Comparison of ENCODE assay signal across 11 cellular contexts in genomic region chr9:137610944-137611343, GRCh38. TPM values are rescaled to one million over a fixed set of nuclear protein-coding genes. Genes with fewer than 3 reads are reported as not detected.
DNase-seq lines count a peak whose midpoint lies in the region; ATAC-seq and TF ChIP-seq lines count a peak whose summit lies in the region.
"Had no signal": no experiment of that assay in that cellular context is flagged by ENCODE, and none has a peak within 500 bp of the region (broad histone marks: within the 10 kb centered on the region; RNA-seq: fewer than 3 reads in every experiment).

No MANE protein-coding gene starts in this region.

- peak overlapping the region; percentile 44; the same call in 1 of the 2 replicates for H3K4me3 ChIP-seq in PC-9
- H3K4me3 ChIP-seq in smooth muscle cell: no peak overlapping the region

- no peak overlapping the region for H3K14ac ChIP-seq in H9 (ENCODE audit: insufficient read depth, low read length)

- no TSS peak for BruUV-seq in PC-9 (replicated peaks; lab: Mats Ljungman, UMichigan)

- no peak overlapping the region for H2BK5ac ChIP-seq in H9 (ENCODE audit: insufficient read length, low read length)

- ATAC-seq in GM18907 (IDR thresholded peaks at IDR 0.05; ENCODE audit: unreplicated experiment) (no peak), HG02588 (IDR thresholded peaks at IDR 0.05; ENCODE audit: unreplicated experiment) (no peak)

- H2BK120ac ChIP-seq in H9 (ENCODE audit: low read depth, low read length, poor library complexity, severe bottlenecking): no peak overlapping the region

- peaks cover 23 to 26% of the 10 kb centered on the region in 2 experiments for H3K4me1 Mint-ChIP-seq in H9

- no peaks in the 10 kb centered on the region for H3K27me3 ChIP-seq in H9 (ENCODE audit: insufficient read depth, low read length)
- no peaks in the 10 kb centered on the region for H3K27me3 ChIP-seq in PC-9 (ENCODE audit: insufficient read depth, low read depth)
- H3K27me3 ChIP-seq in smooth muscle cell (ENCODE audit: low read depth): no peaks in the 10 kb centered on the region

- H3K23me2 ChIP-seq in H9 (ENCODE audit: insufficient read length, low read depth, low read length, poor library complexity, severe bottlenecking): peaks cover 7% of the 10 kb centered on the region

- 0 out of 2 replicates have a peak, but pooled peaks cover 2% of the 10 kb centered on the region for H3K79me2 ChIP-seq in H9 (ENCODE audit: insufficient read depth, low read length)
- H3K79me2 ChIP-seq in PC-9 (ENCODE audit: low read depth): peaks cover 69% of the 10 kb centered on the region
- H3K79me2 ChIP-seq in smooth muscle cell (ENCODE audit: low read depth): peaks cover 14% of the 10 kb centered on the region

- no peak overlapping the region for H2AK5ac ChIP-seq in H9 (ENCODE audit: insufficient read length, low read length)

- H3K9me3 ChIP-seq in H9 (ENCODE audit: control insufficient read depth, low read depth, low read length) (no peaks in the 10 kb centered on the region), PC-9 (ENCODE audit: insufficient read depth, low read depth) (no peaks in the 10 kb centered on the region), smooth muscle cell (replicated peaks; ENCODE audit: low read depth) (no peaks in the 10 kb centered on the region)

- H3K27me3 Mint-ChIP-seq in H9 (ENCODE audit: low read depth): peaks cover 2% of the 10 kb centered on the region; the same call in 1 of the 2 replicates

- H3K23ac ChIP-seq in H9 (ENCODE audit: insufficient read length, low read depth, low read length): no peak overlapping the region

- no peak overlapping the region for H3K27ac ChIP-seq in H9 (ENCODE audit: insufficient read length, low read depth, low read length)
- peak overlapping the region; percentile 97 for H3K27ac ChIP-seq in PC-9
- H3K27ac ChIP-seq in epithelial cell of prostate: peak overlapping the region; percentile 99
- H3K27ac ChIP-seq in smooth muscle cell (ENCODE audit: low read depth): peak overlapping the region; percentile 96

- H3F3A ChIP-seq in PC-9 (ENCODE audit: insufficient read depth, low read depth): peaks cover 43% of the 10 kb centered on the region
- no peaks in the 10 kb centered on the region for H3F3A ChIP-seq in smooth muscle cell (ENCODE audit: low read depth)

- TF ChIP-seq CTCF in H9 (conservative IDR thresholded peaks at IDR 0.05): no peak
- no peak for TF ChIP-seq CTCF in PC-9 (conservative IDR thresholded peaks at IDR 0.05)
- no peak for TF ChIP-seq CTCF in smooth muscle cell (IDR thresholded peaks at IDR 0.05; ENCODE audit: borderline replicate concordance, insufficient read depth, poor library complexity, severe bottlenecking)

- peaks cover 0 to 7% (median 4%) of the 10 kb centered on the region in 3 experiments; a peak in 6 of 7 replicates for H3K36me3 Mint-ChIP-seq in H9 (ENCODE audit: insufficient read depth in 1 of 3, low read depth in 3 of 3)

- no peaks in the 10 kb centered on the region for H3K9me3 Mint-ChIP-seq in H9

- no peaks in the 10 kb centered on the region for H3K9me2 ChIP-seq in PC-9 (ENCODE audit: insufficient read depth)

- no peak overlapping the region for H3K56ac ChIP-seq in H9 (ENCODE audit: insufficient read length, low read depth, low read length)

- no peak overlapping the region for H3K18ac ChIP-seq in H9 (ENCODE audit: insufficient read length, low read depth, low read length)

- H2AFZ ChIP-seq in H9 (ENCODE audit: low read length): no peak overlapping the region
- no peak overlapping the region for H2AFZ ChIP-seq in PC-9
- no peak overlapping the region for H2AFZ ChIP-seq in smooth muscle cell (ENCODE audit: low read depth)

- WGBS in H9 (ENCODE audit: extremely low coverage, insufficient read length, low lambda C conversion rate): no CpG with 5 or more reads among the region's 6 CpGs
- 86% methylated on average over 6 of the region's 6 CpGs for WGBS in smooth muscle cell (ENCODE audit: low lambda C conversion rate)

- H2BK15ac ChIP-seq in H9 (ENCODE audit: low read depth, low read length): no peak overlapping the region

- no peaks in the 10 kb centered on the region for H4K20me1 ChIP-seq in H9 (ENCODE audit: control insufficient read depth, insufficient read depth, insufficient read length)
- peaks cover 7% of the 10 kb centered on the region; the same call in 1 of the 2 replicates for H4K20me1 ChIP-seq in PC-9 (ENCODE audit: insufficient read depth)
- H4K20me1 ChIP-seq in smooth muscle cell (ENCODE audit: low read depth): peaks cover 14% of the 10 kb centered on the region

- no peak overlapping the region for H2BK20ac ChIP-seq in H9 (ENCODE audit: low read depth, low read length, poor library complexity, severe bottlenecking)

- H3K4me2 ChIP-seq in H9 (ENCODE audit: insufficient read depth, insufficient read length, low read length) (no peak overlapping the region), PC-9 (peak overlapping the region; percentile 78), smooth muscle cell (no peak overlapping the region)

- no peaks in the 10 kb centered on the region; the same call in 1 of the 2 replicates for H3K4me1 ChIP-seq in H9 (ENCODE audit: insufficient read depth, low read length)
- H3K4me1 ChIP-seq in PC-9 (replicated peaks; ENCODE audit: insufficient read depth): peaks cover 73% of the 10 kb centered on the region
- H3K4me1 ChIP-seq in smooth muscle cell (ENCODE audit: low read depth): peaks cover 10% of the 10 kb centered on the region

- no peak overlapping the region for H4K5ac ChIP-seq in H9 (ENCODE audit: insufficient read length, low read depth, low read length)

- H4K91ac ChIP-seq in H9 (ENCODE audit: insufficient read length, low read depth, low read length): no peak overlapping the region

- H2BK12ac ChIP-seq in H9 (ENCODE audit: insufficient read length, low read depth, low read length): no peak overlapping the region

- POLR2A ChIA-PET in PC-9 (lab: Charles Lee; ENCODE audit: unreplicated experiment): no interaction called here

- no peak overlapping the region; a peak in 1 of 5 replicates for H3K4me3 Mint-ChIP-seq in H9

- H3T11ph ChIP-seq in H9 (ENCODE audit: low read length): no peak overlapping the region

- H3K9ac ChIP-seq in H9 (ENCODE audit: extremely low read depth, insufficient read length, low read length): no peak overlapping the region
- H3K9ac ChIP-seq in smooth muscle cell (ENCODE audit: low read depth): no peak overlapping the region

- intact Hi-C loops in PC-9 (cut with micrococcal nuclease; ENCODE audit: unreplicated experiment): loop anchor here (5.0 to 10.0 kb wide), 3 partner anchors 59 to 369 kb away; partner anchors contain the start of genes MRPL41, PNPLA7 and TUBB4B

- H3K79me1 ChIP-seq in H9 (ENCODE audit: insufficient read depth, low read depth, low read length, poor library complexity, severe bottlenecking): no peaks in the 10 kb centered on the region

- H3K36me3 ChIP-seq in PC-9 (ENCODE audit: low read depth): 0 out of 2 replicates have a peak, but pooled peaks cover 2% of the 10 kb centered on the region
- H3K36me3 ChIP-seq in smooth muscle cell (ENCODE audit: low read depth): no peaks in the 10 kb centered on the region

- H4K8ac ChIP-seq in H9 (replicated peaks; ENCODE audit: insufficient read length, low read depth, low read length): no peak overlapping the region

- CTCF ChIA-PET in PC-9 (lab: Charles Lee): no interaction called here

- no peak overlapping the region for H3K4ac ChIP-seq in H9 (ENCODE audit: low read depth, low read length)

- DNase-seq in H9: no peak
- peak; percentile 47 to 55 for DNase-seq in PC-9
- DNase-seq in epithelial cell of prostate (ENCODE audit: low read depth, low spot score): no peak
- no peak for DNase-seq in smooth muscle cell (lab: John Stamatoyannopoulos, UW; ENCODE audit: unreplicated experiment)
- no peak for DNase-seq in cortex of kidney (lab: John Stamatoyannopoulos, UW)
- DNase-seq: activated CD4-positive, alpha-beta T cell treated with anti-CD3 and anti-CD28 coated beads for 4 hours; activated gamma-delta T cell; midbrain; stimulated activated CD4-positive, alpha-beta T cell treated with anti-CD3 and anti-CD28 coated beads, Interleukin-4, amount 100 ng/mL, for 24 hours had no signal

- H3K27ac Mint-ChIP-seq in H9: peak overlapping the region; percentile 83 to 96 (median 91); a peak in 4 of 7 replicates

RNA-seq across cellular contexts. Expression of gene ARRDC1, which starts 5.5 kb away (rescaled TPM):
- total RNA-seq in H9 (2021) (26.4 and 34.4 TPM in 2 replicates), PC-9 (2021) (116 and 127 TPM in 2 replicates), smooth muscle cell (10.0 and 18.7 TPM in 2 replicates)
- polyA plus RNA-seq in smooth muscle cell: 16.7 and 36.3 TPM in 2 replicates

RNA-seq across cellular contexts. Expression of gene EHMT1, which starts 7.9 kb away (rescaled TPM):
- 112 and 121 TPM in 2 replicates for total RNA-seq in H9 (2021)
- total RNA-seq in PC-9 (2021): 111 and 116 TPM in 2 replicates
- total RNA-seq in smooth muscle cell: 23.1 and 25.6 TPM in 2 replicates
- polyA plus RNA-seq in smooth muscle cell: 34.1 and 56.6 TPM in 2 replicates

RNA-seq across cellular contexts. Expression of gene ZMYND19, which starts 20.6 kb away (rescaled TPM):
- total RNA-seq in H9 (2021) (79.2 and 82.3 TPM in 2 replicates), PC-9 (2021) (47.7 and 49.2 TPM in 2 replicates), smooth muscle cell (13.5 and 16.6 TPM in 2 replicates)
- 37.8 and 41.8 TPM in 2 replicates for polyA plus RNA-seq in smooth muscle cell

RNA-seq across cellular contexts. Expression of gene DPH7, which starts 32.2 kb away (rescaled TPM):
- total RNA-seq in H9 (2021) (49.2 and 51.3 TPM in 2 replicates), PC-9 (2021) (48.5 and 52.2 TPM in 2 replicates), smooth muscle cell (14.1 and 18.2 TPM in 2 replicates)
- 21.8 and 29.0 TPM in 2 replicates for polyA plus RNA-seq in smooth muscle cell

RNA-seq across cellular contexts. Expression of gene MRPL41, which starts 59.3 kb away (rescaled TPM):
- total RNA-seq in H9 (2021) (52.2 and 53.6 TPM in 2 replicates), PC-9 (2021) (54.5 and 87.7 TPM in 2 replicates), smooth muscle cell (33.5 and 42.9 TPM in 2 replicates)
- polyA plus RNA-seq in smooth muscle cell: 83.2 and 85.7 TPM in 2 replicates

Comparison
In these comparisons a context has a peak if more than half of its experiments do, and no peak if none do; other contexts are left out.
1. DNase-seq: peak in PC-9 (2 of 2); none in H9 (single experiment), epithelial cell of prostate (single experiment), smooth muscle cell (single experiment) and cortex of kidney (single experiment).